Comparison of ENCODE assay signal across 26 cellular contexts in genomic region chr2:135140606-135141005, GRCh38.
"Had no signal": no experiment of that assay in that cellular context is flagged by ENCODE, and none has a peak within 500 bp of the region (broad histone marks: within the 10 kb centered on the region; RNA-seq: fewer than 3 reads in every experiment).

No MANE protein-coding gene starts in this region.

- H3K27me3 ChIP-seq: dorsolateral prefrontal cortex, esophagus muscularis mucosa, gastrocnemius medialis, heart left ventricle, hepatocyte had no signal

- H2AFZ ChIP-seq: hepatocyte had no signal

- H3K27me3 Mint-ChIP-seq: naive B cell had no signal

- DNase-seq: dermis blood vessel endothelial cell; dorsolateral prefrontal cortex; effector CD4-positive, alpha-beta T cell; effector memory CD4-positive, alpha-beta T cell; foreskin fibroblast; foreskin melanocyte; gastrocnemius medialis; heart left ventricle; hypothalamus; immature natural killer cell; islet precursor cell; kidney; kidney glomerular epithelial cell; left colon; left ventricle myocardium inferior; lower lobe of right lung; mesenchymal stem cell; mucosa of descending colon; naive B cell had no signal

- H3K27ac Mint-ChIP-seq: immature natural killer cell, mesothelial cell of epicardium had no signal

- H3K4me1 Mint-ChIP-seq: immature natural killer cell, mesothelial cell of epicardium had no signal

- H3K4me1 ChIP-seq: esophagus muscularis mucosa, gastrocnemius medialis, heart left ventricle, left ventricle myocardium inferior, lower lobe of right lung had no signal

- ATAC-seq: gastrocnemius medialis, heart left ventricle, left colon, left lobe of liver, lower lobe of right lung, mucosa of descending colon had no signal

- H3K4me3 ChIP-seq: coronary artery, dorsolateral prefrontal cortex, esophagus muscularis mucosa, gastrocnemius medialis, heart left ventricle, hepatocyte, left ventricle myocardium inferior, lower lobe of right lung, mucosa of descending colon had no signal

- FAIRE-seq: colon, endothelial cell of umbilical vein, kidney had no signal

- H3K27ac ChIP-seq: coronary artery, dorsolateral prefrontal cortex, esophagus muscularis mucosa, gastrocnemius medialis, heart left ventricle, hepatocyte, left ventricle myocardium inferior, lower lobe of right lung had no signal

- H3K79me2 ChIP-seq: hepatocyte had no signal

- H3K4me2 ChIP-seq: hepatocyte had no signal

- H3K4me3 Mint-ChIP-seq: immature natural killer cell, mesothelial cell of epicardium, naive B cell had no signal
